In the genomic region with DNA sequence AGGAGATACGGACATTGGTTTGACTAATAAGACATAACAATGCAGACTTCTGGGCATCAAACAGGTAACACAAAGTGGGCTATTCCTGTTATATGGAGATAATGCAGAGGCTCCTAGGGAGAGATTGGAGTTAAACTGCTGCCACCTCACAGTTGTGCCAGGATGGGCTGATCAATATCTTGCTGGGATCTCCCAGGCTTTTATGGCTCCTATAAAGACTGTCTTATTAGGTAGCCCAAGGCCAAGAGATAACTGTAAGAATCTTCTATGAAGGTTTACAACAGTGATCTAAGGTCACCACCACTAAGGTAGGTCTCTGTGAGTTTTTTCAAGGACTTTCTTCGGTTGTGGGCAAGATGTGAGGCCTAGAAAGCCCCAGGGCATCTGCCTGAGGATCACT, we compare ENCODE assay signal across 19 cellular contexts.
DNase-seq lines count a peak whose midpoint lies in the region; ATAC-seq and TF ChIP-seq lines count a peak whose summit lies in the region.
"Had no signal": no experiment of that assay in that cellular context is flagged by ENCODE, and none has a peak within 500 bp of the region (broad histone marks: within the 10 kb centered on the region; RNA-seq: fewer than 3 reads in every experiment).

No MANE protein-coding gene starts in this region.

- no peaks in the 10 kb centered on the region for H3K36me3 ChIP-seq in mammary epithelial cell (ENCODE audit: insufficient read depth, low read length)
- H3K36me3 ChIP-seq in tibial artery, result no peaks in the 10 kb centered on the region
- H3K36me3 ChIP-seq: BLaER1 treated with 17β-estradiol and CSF1 and Interleukin-3, amounts not matched to agents 10 nM and 100 nM had no signal

- H3K4me2 ChIP-seq in mammary epithelial cell (ENCODE audit: insufficient read depth, low read depth, low read length), result no peak overlapping the region
- H3K4me2 ChIP-seq: A549; BLaER1 treated with 17β-estradiol and CSF1 and Interleukin-3, amounts not matched to agents 10 nM and 100 nM had no signal

- H3K27me3 Mint-ChIP-seq in MCF 10A (ENCODE audit: insufficient read depth, unreplicated experiment) (no peaks in the 10 kb centered on the region), neural crest cell (ENCODE audit: low read depth) (no peaks in the 10 kb centered on the region)
- H3K27me3 Mint-ChIP-seq: B cell; CD4-positive, alpha-beta T cell had no signal

- H3K4me1 Mint-ChIP-seq in MCF 10A (ENCODE audit: insufficient read depth, unreplicated experiment) (no peaks in the 10 kb centered on the region), neural crest cell (peaks cover 4% of the 10 kb centered on the region)
- H3K4me1 Mint-ChIP-seq: B cell had no signal

- H3K9me3 Mint-ChIP-seq in MCF 10A (ENCODE audit: unreplicated experiment), result peaks cover 8% of the 10 kb centered on the region
- H3K9me3 Mint-ChIP-seq in neural crest cell, result peaks cover 4% of the 10 kb centered on the region
- H3K9me3 Mint-ChIP-seq: CD4-positive, alpha-beta T cell; CD8-positive, alpha-beta T cell had no signal

- H2AFZ ChIP-seq in mammary epithelial cell (ENCODE audit: low read depth, low read length), result peak overlapping the region; percentile 8

- intact Hi-C loops in mammary epithelial cell (cut with micrococcal nuclease), result no loop called here
- intact Hi-C loops in MCF 10A (cut with micrococcal nuclease), result no loop called here
- intact Hi-C loops in left colon (cut with DNase I, micrococcal nuclease), result no loop called here
- intact Hi-C loops in cardiac septum (cut with DNase I), result no loop called here
- intact Hi-C loops in tibial artery (cut with DNase I; ENCODE audit: low total_unique reads), result no loop called here

- in situ Hi-C loops in mammary epithelial cell (cut with MboI; ENCODE audit: low sequenced_read_pairs in 2 of 2), result loop anchor here (25.0 kb wide), 2 partner anchors 308 to 567 kb away; no protein-coding TSS in a partner anchor

- no peak overlapping the region for H3K4me3 ChIP-seq in mammary epithelial cell (replicated peaks in 1 of 3; ENCODE audit: insufficient read depth in 1 of 3, low read depth in 2 of 3, low read length in 3 of 3)
- no peak overlapping the region for H3K4me3 ChIP-seq in tibial artery
- H3K4me3 ChIP-seq: A549; BLaER1 treated with 17β-estradiol and CSF1 and Interleukin-3, amounts not matched to agents 10 nM and 100 nM had no signal

- POLR2A ChIA-PET in MCF 10A (lab: Yijun Ruan, JAX), result interaction anchor here (0.9 to 1.1 kb wide), 2 partner anchors 215 to 346 kb away, joined by 3 read pairs; a partner anchor contains a TSS

- H3K9me3 ChIP-seq in mammary epithelial cell (replicated peaks; ENCODE audit: insufficient read depth, low read length) (no peaks in the 10 kb centered on the region), tibial artery (no peaks in the 10 kb centered on the region)
- H3K9me3 ChIP-seq: A549; BLaER1 treated with 17β-estradiol and CSF1 and Interleukin-3, amounts not matched to agents 10 nM and 100 nM; Caco-2 had no signal

- no peak overlapping the region for H3K4me3 Mint-ChIP-seq in MCF 10A (ENCODE audit: unreplicated experiment)
- no peak overlapping the region for H3K4me3 Mint-ChIP-seq in neural crest cell
- H3K4me3 Mint-ChIP-seq: B cell; CD4-positive, alpha-beta T cell; CD8-positive, alpha-beta T cell had no signal

- H3K4me1 ChIP-seq in mammary epithelial cell (ENCODE audit: insufficient read depth, low read length), result peaks cover 21% of the 10 kb centered on the region
- peaks cover 0 to under 1% (median 0%) of the 10 kb centered on the region in 4 donors for H3K4me1 ChIP-seq in tibial artery

- BruUV-seq in mammary epithelial cell (replicated peaks; lab: Mats Ljungman, UMichigan), result no TSS peak
- no TSS peak for BruUV-seq in MCF 10A (replicated peaks; lab: Mats Ljungman, UMichigan)

- WGBS in mammary epithelial cell (ENCODE audit: low coverage, missing lambda C conversion rate), result 47% methylated on average over 2 of the region's 2 CpGs

- H4K20me1 ChIP-seq in mammary epithelial cell (ENCODE audit: insufficient read depth, low read length), result no peaks in the 10 kb centered on the region
- H4K20me1 ChIP-seq: BLaER1 treated with 17β-estradiol and CSF1 and Interleukin-3, amounts not matched to agents 10 nM and 100 nM had no signal

- H3K27ac Mint-ChIP-seq in MCF 10A (ENCODE audit: low read depth, unreplicated experiment) (no peak overlapping the region), neural crest cell (ENCODE audit: unreplicated experiment) (peak overlapping the region; percentile 44)
- H3K27ac Mint-ChIP-seq: B cell; CD4-positive, alpha-beta T cell; CD8-positive, alpha-beta T cell had no signal

- no peak overlapping the region for H3K9ac ChIP-seq in mammary epithelial cell (ENCODE audit: insufficient read depth, low read length)
- H3K9ac ChIP-seq: BLaER1 treated with 17β-estradiol and CSF1 and Interleukin-3, amounts not matched to agents 10 nM and 100 nM had no signal

- ATAC-seq in left colon, result peak; percentile 78
- no peak for ATAC-seq in GM18502 (IDR thresholded peaks at IDR 0.05; ENCODE audit: poor library complexity, unreplicated experiment)
- ATAC-seq: A549; CD8-positive, alpha-beta T cell had no signal

- H3K27me3 ChIP-seq in mammary epithelial cell (ENCODE audit: insufficient read depth, low read length), result no peaks in the 10 kb centered on the region
- H3K27me3 ChIP-seq in tibial artery, result no peaks in the 10 kb centered on the region
- H3K27me3 ChIP-seq: BLaER1 treated with 17β-estradiol and CSF1 and Interleukin-3, amounts not matched to agents 10 nM and 100 nM had no signal

- no peaks in the 10 kb centered on the region for H3K79me2 ChIP-seq in mammary epithelial cell (ENCODE audit: insufficient read depth, low read length)

- DNase-seq in mammary epithelial cell (no peak), MCF 10A (ENCODE audit: unreplicated experiment) (no peak), left colon (no peak), neural crest cell (ENCODE audit: low read depth, low spot score) (no peak), cardiac septum (ENCODE audit: low spot score) (no peak), tibial artery (no peak)
- DNase-seq: AML-193; Caco-2; Calu3; CD4-positive, alpha-beta T cell; CD8-positive, alpha-beta T cell; DMS79 treated with DMSO at 0.1 percent for 48 hours; GF-D8 had no signal

- H3K27ac ChIP-seq in mammary epithelial cell (ENCODE audit: insufficient read depth, low read depth, low read length) (no peak overlapping the region), tibial artery (no peak overlapping the region)
- H3K27ac ChIP-seq: 22Rv1; A549; BLaER1 treated with 17β-estradiol and CSF1 and Interleukin-3, amounts not matched to agents 10 nM and 100 nM; C4-2B had no signal

- dilution Hi-C loops in mammary epithelial cell (cut with HindIII; ENCODE audit: low sequenced_read_pairs), result no loop called here

- H3K36me3 Mint-ChIP-seq in MCF 10A (ENCODE audit: insufficient read depth, unreplicated experiment) (no peaks in the 10 kb centered on the region), neural crest cell (ENCODE audit: low read depth) (no peaks in the 10 kb centered on the region)
- H3K36me3 Mint-ChIP-seq: CD8-positive, alpha-beta T cell had no signal

- CTCF ChIA-PET in mammary epithelial cell (lab: Charles Lee; ENCODE audit: low non-redundant PET), result no interaction called here
- CTCF ChIA-PET in MCF 10A (lab: Yijun Ruan, JAX), result interaction anchor here (0.6 to 1.6 kb wide), 2 partner anchors 16 to 28 kb away, joined by 3 to 4 read pairs; no protein-coding TSS in a partner anchor

- TF ChIP-seq CTCF in mammary epithelial cell (conservative IDR thresholded peaks at IDR 0.05 in 1 of 2, IDR thresholded peaks at IDR 0.05 in 1 of 2; ENCODE audit: extremely low read depth in 1 of 2, insufficient read depth in 1 of 2, low read depth in 1 of 2, low read length in 2 of 2) (no peak), MCF 10A (IDR thresholded peaks at IDR 0.05; ENCODE audit: unreplicated experiment) (no peak), neural crest cell (conservative IDR thresholded peaks at IDR 0.05) (no peak), tibial artery (IDR thresholded peaks at IDR 0.05) (no peak)
